ENCODE assay signal across 12 cellular contexts in the genomic region with DNA sequence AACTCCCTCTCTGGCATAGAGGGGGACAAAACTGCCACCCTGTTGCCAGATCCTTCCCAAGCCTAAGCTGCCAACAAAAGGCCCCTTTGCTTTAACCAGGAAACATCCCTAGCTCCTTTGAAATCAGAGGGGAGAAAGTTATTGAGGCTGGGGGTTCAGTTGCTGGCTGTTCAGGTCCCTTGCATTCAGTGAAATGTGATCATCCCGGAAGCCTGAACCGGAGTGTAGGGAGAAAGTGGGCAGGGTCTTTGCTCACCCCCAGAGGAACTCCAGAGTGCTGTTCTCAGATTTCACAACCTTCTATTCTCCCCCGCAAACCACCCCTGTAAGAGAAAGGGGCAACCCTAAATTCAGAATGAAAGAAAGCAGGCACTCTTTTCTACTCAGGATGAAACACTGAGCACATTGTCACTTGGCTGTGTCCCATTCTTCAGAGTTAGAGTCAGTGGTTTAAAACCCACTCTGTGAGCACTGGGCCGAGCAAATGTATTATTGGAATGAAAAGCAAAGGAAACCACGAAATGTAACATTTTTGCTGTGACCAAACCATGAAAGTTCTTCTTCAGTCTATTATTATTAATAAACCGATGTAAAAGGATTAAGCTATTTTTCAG.
DNase-seq lines count a peak whose midpoint lies in the region; ATAC-seq and TF ChIP-seq lines count a peak whose summit lies in the region.
"Had no signal": no experiment of that assay in that cellular context is flagged by ENCODE, and none has a peak within 500 bp of the region (broad histone marks: within the 10 kb centered on the region; RNA-seq: fewer than 3 reads in every experiment).

No MANE protein-coding gene starts in this region.

- no peak overlapping the region for H2AFZ ChIP-seq in trophoblast cell (ENCODE audit: insufficient read depth, low read length, poor library complexity)

- no peak overlapping the region for H3K4me3 ChIP-seq in trophoblast cell (ENCODE audit: low read depth, low read length)
- H3K4me3 ChIP-seq: ascending aorta had no signal

- no peaks in the 10 kb centered on the region for H3K79me2 ChIP-seq in trophoblast cell (ENCODE audit: control insufficient read depth, insufficient read depth, low read length, poor library complexity)

- no peak overlapping the region for H2AK5ac ChIP-seq in trophoblast cell (ENCODE audit: low read length)

- no peak overlapping the region for H2BK12ac ChIP-seq in trophoblast cell (ENCODE audit: low read length)

- no peak overlapping the region for H3K14ac ChIP-seq in trophoblast cell (ENCODE audit: low read length)

- no peak overlapping the region for H3K4ac ChIP-seq in trophoblast cell (ENCODE audit: low read depth, low read length)

- DNase-seq in WTC11 (ENCODE audit: low spot score) (peak; percentile 33), trophoblast cell (no peak), inferior parietal cortex (ENCODE audit: extremely low spot score) (no peak), dedifferentiated amniotic fluid mesenchymal stem cell (ENCODE audit: extremely low spot score) (no peak)
- no peak for DNase-seq in activated T-cell treated with anti-CD3 and anti-CD28 coated beads, Interleukin-2, amount 50 U/mL, for 1 hour
- DNase-seq: activated CD8-positive, alpha-beta memory T cell treated with anti-CD3 and anti-CD28 coated beads, Interleukin-2, amount 50 U/mL, for 4 hours; DMS 273 treated with DMSO at 0.1 percent for 48 hours; NCI-H2227 treated with DMSO at 0.1 percent for 48 hours had no signal

- H3K4me1 Mint-ChIP-seq in WTC11 = peaks cover 45% of the 10 kb centered on the region

- peaks cover 0 to 3% of the 10 kb centered on the region in 2 experiments for H3K4me1 ChIP-seq in trophoblast cell (ENCODE audit: control insufficient read depth in 1 of 2, insufficient read depth in 2 of 2, low read length in 2 of 2)
- H3K4me1 ChIP-seq: ascending aorta had no signal

- no peaks in the 10 kb centered on the region for H3K36me3 Mint-ChIP-seq in WTC11

- ATAC-seq in GM19023 (IDR thresholded peaks at IDR 0.05; ENCODE audit: unreplicated experiment) (peak; percentile 50), HG02763 (IDR thresholded peaks at IDR 0.05; ENCODE audit: unreplicated experiment) (peak; percentile 44), WTC11 (peak; percentile 98), GM21526 (IDR thresholded peaks at IDR 0.05; ENCODE audit: low FRiP score, unreplicated experiment) (no peak)

- no peak for TF ChIP-seq CTCF in WTC11 (IDR thresholded peaks at IDR 0.05)

- H3K36me3 ChIP-seq in trophoblast cell (ENCODE audit: control insufficient read depth in 1 of 2, insufficient read depth in 2 of 2, low read length in 2 of 2) = no peaks in the 10 kb centered on the region
- H3K36me3 ChIP-seq: ascending aorta had no signal

- H3K79me1 ChIP-seq in trophoblast cell (ENCODE audit: low read length) = no peaks in the 10 kb centered on the region

- no peak overlapping the region for H4K12ac ChIP-seq in trophoblast cell (ENCODE audit: low read depth, low read length)

- no peaks in the 10 kb centered on the region for H3K27me3 ChIP-seq in trophoblast cell (ENCODE audit: insufficient read depth, low read length)
- H3K27me3 ChIP-seq: ascending aorta had no signal

- CTCF ChIA-PET in WTC11 (lab: Charles Lee) = no interaction called here

- no peak overlapping the region for H2BK5ac ChIP-seq in trophoblast cell (ENCODE audit: low read depth, low read length, poor library complexity)

- H3K27ac Mint-ChIP-seq in WTC11 = peak overlapping the region; percentile 46; the same call in 1 of the 2 replicates

- H2BK120ac ChIP-seq in trophoblast cell (ENCODE audit: insufficient read depth, low read length, poor library complexity) = no peak overlapping the region

- no CpG with 5 or more reads among the region's 6 CpGs for WGBS in trophoblast cell (ENCODE audit: extremely low coverage, insufficient coverage, insufficient read length)

- no peak overlapping the region for H3K23ac ChIP-seq in trophoblast cell (ENCODE audit: low read length)

- POLR2A ChIA-PET in WTC11 (lab: Charles Lee) = no interaction called here

- peaks cover 11% of the 10 kb centered on the region for H3K9me3 Mint-ChIP-seq in WTC11

- no peaks in the 10 kb centered on the region for H3K9me3 ChIP-seq in trophoblast cell (ENCODE audit: insufficient read depth, low read depth, low read length)
- H3K9me3 ChIP-seq: ascending aorta had no signal

- H3K27ac ChIP-seq in trophoblast cell (ENCODE audit: low read depth, low read length) = no peak overlapping the region
- H3K27ac ChIP-seq: ascending aorta had no signal

- H4K91ac ChIP-seq in trophoblast cell (ENCODE audit: low read depth, low read length) = no peak overlapping the region

- no peak overlapping the region for H4K8ac ChIP-seq in trophoblast cell (ENCODE audit: low read depth, low read length)

- no peaks in the 10 kb centered on the region for H3K27me3 Mint-ChIP-seq in WTC11 (ENCODE audit: low read depth)

- H3K18ac ChIP-seq in trophoblast cell (ENCODE audit: low read length) = no peak overlapping the region

- no peak overlapping the region for H3K4me3 Mint-ChIP-seq in WTC11

- H3K9ac ChIP-seq in trophoblast cell (ENCODE audit: low read length) = no peak overlapping the region

- peak overlapping the region; percentile 21 for H3K4me2 ChIP-seq in trophoblast cell (ENCODE audit: low read length)

TF ChIP-seq in WTC11, 78 proteins besides CTCF, POLR2A, EP300 and RAD21:
- TF ChIP-seq, protein P1, sequence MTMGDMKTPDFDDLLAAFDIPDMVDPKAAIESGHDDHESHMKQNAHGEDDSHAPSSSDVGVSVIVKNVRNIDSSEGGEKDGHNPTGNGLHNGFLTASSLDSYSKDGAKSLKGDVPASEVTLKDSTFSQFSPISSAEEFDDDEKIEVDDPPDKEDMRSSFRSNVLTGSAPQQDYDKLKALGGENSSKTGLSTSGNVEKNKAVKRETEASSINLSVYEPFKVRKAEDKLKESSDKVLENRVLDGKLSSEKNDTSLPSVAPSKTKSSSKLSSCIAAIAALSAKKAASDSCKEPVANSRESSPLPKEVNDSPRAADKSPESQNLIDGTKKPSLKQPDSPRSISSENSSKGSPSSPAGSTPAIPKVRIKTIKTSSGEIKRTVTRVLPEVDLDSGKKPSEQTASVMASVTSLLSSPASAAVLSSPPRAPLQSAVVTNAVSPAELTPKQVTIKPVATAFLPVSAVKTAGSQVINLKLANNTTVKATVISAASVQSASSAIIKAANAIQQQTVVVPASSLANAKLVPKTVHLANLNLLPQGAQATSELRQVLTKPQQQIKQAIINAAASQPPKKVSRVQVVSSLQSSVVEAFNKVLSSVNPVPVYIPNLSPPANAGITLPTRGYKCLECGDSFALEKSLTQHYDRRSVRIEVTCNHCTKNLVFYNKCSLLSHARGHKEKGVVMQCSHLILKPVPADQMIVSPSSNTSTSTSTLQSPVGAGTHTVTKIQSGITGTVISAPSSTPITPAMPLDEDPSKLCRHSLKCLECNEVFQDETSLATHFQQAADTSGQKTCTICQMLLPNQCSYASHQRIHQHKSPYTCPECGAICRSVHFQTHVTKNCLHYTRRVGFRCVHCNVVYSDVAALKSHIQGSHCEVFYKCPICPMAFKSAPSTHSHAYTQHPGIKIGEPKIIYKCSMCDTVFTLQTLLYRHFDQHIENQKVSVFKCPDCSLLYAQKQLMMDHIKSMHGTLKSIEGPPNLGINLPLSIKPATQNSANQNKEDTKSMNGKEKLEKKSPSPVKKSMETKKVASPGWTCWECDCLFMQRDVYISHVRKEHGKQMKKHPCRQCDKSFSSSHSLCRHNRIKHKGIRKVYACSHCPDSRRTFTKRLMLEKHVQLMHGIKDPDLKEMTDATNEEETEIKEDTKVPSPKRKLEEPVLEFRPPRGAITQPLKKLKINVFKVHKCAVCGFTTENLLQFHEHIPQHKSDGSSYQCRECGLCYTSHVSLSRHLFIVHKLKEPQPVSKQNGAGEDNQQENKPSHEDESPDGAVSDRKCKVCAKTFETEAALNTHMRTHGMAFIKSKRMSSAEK (CRISPR knock-in tag; IDR thresholded peaks at IDR 0.05; ENCODE audit: borderline replicate concordance) = no peak
- TF ChIP-seq, protein P2, sequence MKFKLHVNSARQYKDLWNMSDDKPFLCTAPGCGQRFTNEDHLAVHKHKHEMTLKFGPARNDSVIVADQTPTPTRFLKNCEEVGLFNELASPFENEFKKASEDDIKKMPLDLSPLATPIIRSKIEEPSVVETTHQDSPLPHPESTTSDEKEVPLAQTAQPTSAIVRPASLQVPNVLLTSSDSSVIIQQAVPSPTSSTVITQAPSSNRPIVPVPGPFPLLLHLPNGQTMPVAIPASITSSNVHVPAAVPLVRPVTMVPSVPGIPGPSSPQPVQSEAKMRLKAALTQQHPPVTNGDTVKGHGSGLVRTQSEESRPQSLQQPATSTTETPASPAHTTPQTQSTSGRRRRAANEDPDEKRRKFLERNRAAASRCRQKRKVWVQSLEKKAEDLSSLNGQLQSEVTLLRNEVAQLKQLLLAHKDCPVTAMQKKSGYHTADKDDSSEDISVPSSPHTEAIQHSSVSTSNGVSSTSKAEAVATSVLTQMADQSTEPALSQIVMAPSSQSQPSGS (CRISPR knock-in tag; IDR thresholded peaks at IDR 0.05; ENCODE audit: borderline replicate concordance, low read depth) = no peak
- no peak for TF ChIP-seq EMX1 (CRISPR knock-in tag; IDR thresholded peaks at IDR 0.05)
- TF ChIP-seq GRHL2 (CRISPR knock-in tag; IDR thresholded peaks at IDR 0.05; ENCODE audit: insufficient replicate concordance, severe bottlenecking) = no peak
- TF ChIP-seq CBFB (CRISPR knock-in tag; IDR thresholded peaks at IDR 0.05; ENCODE audit: low read depth) = no peak
- TF ChIP-seq, protein P3, sequence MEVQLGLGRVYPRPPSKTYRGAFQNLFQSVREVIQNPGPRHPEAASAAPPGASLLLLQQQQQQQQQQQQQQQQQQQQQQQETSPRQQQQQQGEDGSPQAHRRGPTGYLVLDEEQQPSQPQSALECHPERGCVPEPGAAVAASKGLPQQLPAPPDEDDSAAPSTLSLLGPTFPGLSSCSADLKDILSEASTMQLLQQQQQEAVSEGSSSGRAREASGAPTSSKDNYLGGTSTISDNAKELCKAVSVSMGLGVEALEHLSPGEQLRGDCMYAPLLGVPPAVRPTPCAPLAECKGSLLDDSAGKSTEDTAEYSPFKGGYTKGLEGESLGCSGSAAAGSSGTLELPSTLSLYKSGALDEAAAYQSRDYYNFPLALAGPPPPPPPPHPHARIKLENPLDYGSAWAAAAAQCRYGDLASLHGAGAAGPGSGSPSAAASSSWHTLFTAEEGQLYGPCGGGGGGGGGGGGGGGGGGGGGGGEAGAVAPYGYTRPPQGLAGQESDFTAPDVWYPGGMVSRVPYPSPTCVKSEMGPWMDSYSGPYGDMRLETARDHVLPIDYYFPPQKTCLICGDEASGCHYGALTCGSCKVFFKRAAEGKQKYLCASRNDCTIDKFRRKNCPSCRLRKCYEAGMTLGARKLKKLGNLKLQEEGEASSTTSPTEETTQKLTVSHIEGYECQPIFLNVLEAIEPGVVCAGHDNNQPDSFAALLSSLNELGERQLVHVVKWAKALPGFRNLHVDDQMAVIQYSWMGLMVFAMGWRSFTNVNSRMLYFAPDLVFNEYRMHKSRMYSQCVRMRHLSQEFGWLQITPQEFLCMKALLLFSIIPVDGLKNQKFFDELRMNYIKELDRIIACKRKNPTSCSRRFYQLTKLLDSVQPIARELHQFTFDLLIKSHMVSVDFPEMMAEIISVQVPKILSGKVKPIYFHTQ (CRISPR knock-in tag; IDR thresholded peaks at IDR 0.05) = no peak
- TF ChIP-seq SMAD3 (CRISPR knock-in tag; IDR thresholded peaks at IDR 0.05; ENCODE audit: borderline replicate concordance) = no peak
